In genomic region chr1:119968068-119968492, GRCh38 we compare ENCODE assay signal across 9 cellular contexts.
DNase-seq lines count a peak whose midpoint lies in the region; FAIRE-seq and TF ChIP-seq lines count a peak whose summit lies in the region.
"Had no signal": no experiment of that assay in that cellular context is flagged by ENCODE, and none has a peak within 500 bp of the region (broad histone marks: within the 10 kb centered on the region; RNA-seq: fewer than 3 reads in every experiment).

No MANE protein-coding gene starts in this region.

- H3K27ac ChIP-seq in keratinocyte (ENCODE audit: control insufficient read depth, insufficient read depth, low read length) = no peak overlapping the region

- H3K9me3 ChIP-seq in Caco-2 (no peaks in the 10 kb centered on the region), keratinocyte (ENCODE audit: control insufficient read depth, low read depth, low read length) (no peaks in the 10 kb centered on the region)

- H3K9me3 Mint-ChIP-seq in Caco-2 (ENCODE audit: unreplicated experiment) = no peaks in the 10 kb centered on the region

- H3K9me1 ChIP-seq in keratinocyte (ENCODE audit: control insufficient read depth, extremely low read depth, insufficient read depth, low read length) = no peaks in the 10 kb centered on the region

- DNase-seq in Caco-2 = peak; percentile 71 to 74
- DNase-seq in GM19240 (ENCODE audit: insufficient read length, low spot score) = peak; percentile 11
- peak; percentile 16 for DNase-seq in HuH-7.5 (ENCODE audit: low spot score)
- peak; percentile 43 for DNase-seq in T1000 (lab: John Stamatoyannopoulos, UW)
- DNase-seq in astrocyte of the hippocampus (ENCODE audit: low read depth, low spot score) = peak; percentile 41
- DNase-seq in keratinocyte (ENCODE audit: low read depth, low spot score) = no peak
- DNase-seq in stimulated activated CD4-positive, alpha-beta T cell treated with anti-CD3 and anti-CD28 coated beads, TNF-alpha, amount 100 ng/mL, for 4 hours (ENCODE audit: low read depth in 3 of 3) = peak; percentile 49 to 63 (median 60)
- no peak for DNase-seq in middle frontal gyrus (ENCODE audit: extremely low spot score, low spot score)

- no peak overlapping the region for H2AFZ ChIP-seq in keratinocyte (ENCODE audit: control insufficient read depth, low read length)

- POLR2A ChIA-PET in Caco-2 (lab: Charles Lee) = no interaction called here

- dilution Hi-C loops in keratinocyte (cut with MboI; ENCODE audit: extremely low pct_ligation_motif_present, low sequenced_read_pairs) = no loop called here

- peak overlapping the region; percentile 46 for H3K27ac Mint-ChIP-seq in Caco-2 (ENCODE audit: unreplicated experiment)

- no TSS peak for BruUV-seq in Caco-2 (replicated peaks; lab: Mats Ljungman, UMichigan)

- H3K36me3 Mint-ChIP-seq in Caco-2 (ENCODE audit: insufficient read depth, unreplicated experiment) = peaks cover 12% of the 10 kb centered on the region

- no peaks in the 10 kb centered on the region for H3K36me3 ChIP-seq in Caco-2 (ENCODE audit: control insufficient read depth, insufficient read depth, low read length)
- H3K36me3 ChIP-seq in keratinocyte (ENCODE audit: control insufficient read depth in 2 of 2, extremely low read depth in 1 of 2, insufficient read depth in 2 of 2, low read length in 2 of 2) = peaks cover 27 to 33% of the 10 kb centered on the region in 2 experiments

- TF ChIP-seq CTCF in Caco-2 (IDR thresholded peaks at IDR 0.05; ENCODE audit: insufficient read depth in 1 of 2, low read depth in 1 of 2, low read length in 1 of 2, severe bottlenecking in 1 of 2, unreplicated experiment in 1 of 2) (peak; percentile 65 to 66), keratinocyte (optimal IDR thresholded peaks at IDR 0.05 in 1 of 3, IDR thresholded peaks at IDR 0.05 in 1 of 3, conservative IDR thresholded peaks at IDR 0.05 in 1 of 3; ENCODE audit: extremely low read depth in 1 of 3, insufficient read depth in 2 of 3, low read length in 3 of 3) (peak; percentile 68 to 88 (median 81))

- CTCF ChIA-PET in Caco-2 (lab: Charles Lee) = interaction anchor here (1.3 kb wide), 1 partner anchor 19 kb away, joined by 9 read pairs; no protein-coding TSS in a partner anchor

- no peaks in the 10 kb centered on the region for H3K4me1 ChIP-seq in Caco-2
- H3K4me1 ChIP-seq in keratinocyte (ENCODE audit: control insufficient read depth, extremely low read depth, insufficient read depth, low read length) = no peaks in the 10 kb centered on the region

- FAIRE-seq in keratinocyte (lab: Jason Lieb, UNC) = peak; percentile 69
- FAIRE-seq: colon had no signal

- intact Hi-C loops in Caco-2 (cut with micrococcal nuclease; ENCODE audit: unreplicated experiment) = loop anchor here (10.0 kb wide), 1 partner anchor 163 kb away; no protein-coding TSS in a partner anchor

- no peak overlapping the region for H3K4me2 ChIP-seq in keratinocyte (ENCODE audit: control insufficient read depth, extremely low read depth, insufficient read depth, low read depth, low read length)

- no peak overlapping the region for H3K4me3 Mint-ChIP-seq in Caco-2 (ENCODE audit: unreplicated experiment)

- H3K4me1 Mint-ChIP-seq in Caco-2 (ENCODE audit: low read depth, unreplicated experiment) = peaks cover 9% of the 10 kb centered on the region

- no peaks in the 10 kb centered on the region for H3K79me2 ChIP-seq in keratinocyte (ENCODE audit: control insufficient read depth, insufficient read depth, low read length)

- no peaks in the 10 kb centered on the region for H3K27me3 Mint-ChIP-seq in Caco-2 (ENCODE audit: insufficient read depth, unreplicated experiment)

- H3K9ac ChIP-seq in keratinocyte (ENCODE audit: control insufficient read depth, extremely low read depth, insufficient read depth, low read length) = no peak overlapping the region

- H3K27me3 ChIP-seq in Caco-2 (replicated peaks; ENCODE audit: control insufficient read depth, insufficient read depth, low read length) (no peaks in the 10 kb centered on the region), keratinocyte (ENCODE audit: control insufficient read depth, extremely low read depth, insufficient read depth, low read length) (no peaks in the 10 kb centered on the region)

- H3K4me3 ChIP-seq in Caco-2 (ENCODE audit: low read depth, low read length) (no peak overlapping the region), keratinocyte (ENCODE audit: control insufficient read depth in 2 of 3, extremely low read depth in 1 of 3, insufficient read depth in 2 of 3, low read depth in 1 of 3, low read length in 3 of 3) (no peak overlapping the region)

- no peaks in the 10 kb centered on the region for H4K20me1 ChIP-seq in keratinocyte (ENCODE audit: control insufficient read depth, extremely low read depth, insufficient read depth, low read length)

Comparison
In these comparisons a context has a peak if more than half of its experiments do, and no peak if none do; other contexts are left out.
1. DNase-seq: peak in Caco-2 (2 of 2), GM19240 (single experiment), HuH-7.5 (single experiment), T1000 (single experiment), astrocyte of the hippocampus (single experiment) and stimulated activated CD4-positive, alpha-beta T cell treated with anti-CD3 and anti-CD28 coated beads, TNF-alpha, amount 100 ng/mL, for 4 hours (3 of 3); none in keratinocyte (single experiment) and middle frontal gyrus (single experiment).